Comparison of ENCODE assay signal across 21 cellular contexts in the genomic region with DNA sequence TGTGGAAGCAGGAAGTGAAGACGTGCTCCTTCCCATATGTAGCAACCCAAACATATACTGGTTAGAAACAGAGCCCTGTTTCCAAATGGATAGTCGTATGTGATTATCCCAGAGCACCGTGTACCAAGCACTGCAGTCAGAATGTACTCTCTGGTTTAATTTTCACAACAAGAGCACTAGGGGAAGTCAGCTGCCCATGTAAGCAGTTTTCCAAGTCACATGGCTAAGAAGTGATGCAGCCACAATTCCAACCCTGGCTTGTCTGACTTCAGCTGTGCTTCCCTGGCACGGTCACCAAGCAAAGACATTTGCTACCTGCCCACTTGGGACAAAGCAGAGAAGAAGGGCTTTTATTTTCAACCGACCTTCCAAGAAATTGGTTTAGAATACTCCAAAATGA. TPM values are rescaled to one million over a fixed set of nuclear protein-coding genes. Genes with fewer than 3 reads are reported as not detected.
DNase-seq lines count a peak whose midpoint lies in the region; ATAC-seq, FAIRE-seq and TF ChIP-seq lines count a peak whose summit lies in the region.
"Had no signal": no experiment of that assay in that cellular context is flagged by ENCODE, and none has a peak within 500 bp of the region (broad histone marks: within the 10 kb centered on the region; RNA-seq: fewer than 3 reads in every experiment).

No MANE protein-coding gene starts in this region.

- H3K18ac ChIP-seq in H1 (ENCODE audit: extremely low read depth, low read length) (no peak overlapping the region), mesenchymal stem cell (ENCODE audit: low read depth in 1 of 2, low read length in 2 of 2) (no peak overlapping the region)

- no peak overlapping the region for H3K56ac ChIP-seq in H1 (replicated peaks; ENCODE audit: insufficient read length, low read depth, low read length)

- no peak for TF ChIP-seq POLR2A in H1 (IDR thresholded peaks at IDR 0.05; ENCODE audit: control extremely low read depth in 1 of 2, low read depth in 2 of 2, low read length in 2 of 2)
- TF ChIP-seq POLR2A in esophagus squamous epithelium (IDR thresholded peaks at IDR 0.05) = no peak

- no peak for TF ChIP-seq EP300 in H1 (IDR thresholded peaks at IDR 0.05; ENCODE audit: borderline replicate concordance in 1 of 2, low read depth in 2 of 2, low read length in 2 of 2)

- H4K91ac ChIP-seq in H1 (replicated peaks; ENCODE audit: insufficient read length, low read length) (no peak overlapping the region), mesenchymal stem cell (ENCODE audit: low read length) (peak overlapping the region; percentile 61)

- H3K79me1 ChIP-seq in H1 (ENCODE audit: low read depth, low read length) (no peaks in the 10 kb centered on the region), mesenchymal stem cell (replicated peaks; ENCODE audit: low read length, poor library complexity, severe bottlenecking) (no peaks in the 10 kb centered on the region)

- H4K5ac ChIP-seq in H1 (ENCODE audit: insufficient read length, low read depth, low read length) = no peak overlapping the region

- H3K4me2 ChIP-seq in OCI-LY3 (ENCODE audit: low read length) (no peak overlapping the region), H1 (ENCODE audit: insufficient read depth in 1 of 2, low read depth in 2 of 2, low read length in 2 of 2) (no peak overlapping the region), mesenchymal stem cell (ENCODE audit: low read length, poor library complexity, severe bottlenecking) (no peak overlapping the region)

- H3K4ac ChIP-seq in H1 (replicated peaks; ENCODE audit: insufficient read length, low read depth, low read length) (no peak overlapping the region), mesenchymal stem cell (ENCODE audit: low read depth in 1 of 2, low read length in 2 of 2) (no peak overlapping the region)

- ATAC-seq in GM21825 (IDR thresholded peaks at IDR 0.05; ENCODE audit: unreplicated experiment) = no peak
- ATAC-seq: activated CD8-positive, alpha-beta T cell treated with anti-CD3 and anti-CD28 coated beads for 36 hours; activated T-cell treated with anti-CD3 and anti-CD28 coated beads, Interleukin-2, amount 50 U/mL, for 4 hours; left colon; stimulated activated memory B cell treated with anti-CD40 and anti-IgM and Interleukin-4, amounts not matched to agents 10 μg/mL and 1 μg/mL and 100 μg/mL, for 72 hours had no signal

- H2AFZ ChIP-seq in OCI-LY3 (ENCODE audit: low read depth, low read length) = peak overlapping the region; percentile 16; the same call in 1 of the 2 replicates
- H2AFZ ChIP-seq in H1 (ENCODE audit: low read length) = peak overlapping the region; percentile 90
- no peak overlapping the region for H2AFZ ChIP-seq in mesenchymal stem cell (ENCODE audit: low read depth, low read length)

- CTCF ChIA-PET in H1 (lab: Charles Lee; ENCODE audit: partially characterized antibody) = interaction anchor here (0.7 to 1.1 kb wide), 2 partner anchors 12 to 37 kb away, joined by 3 to 4 read pairs; no protein-coding TSS in a partner anchor

- no peak overlapping the region for H2BK120ac ChIP-seq in H1 (replicated peaks; ENCODE audit: low read depth, low read length)
- no peak overlapping the region for H2BK120ac ChIP-seq in mesenchymal stem cell (ENCODE audit: low read depth, low read length)

- no peak overlapping the region for H2AK5ac ChIP-seq in H1 (ENCODE audit: low read depth, low read length)
- H2AK5ac ChIP-seq in mesenchymal stem cell (ENCODE audit: low read length, severe bottlenecking) = no peak overlapping the region

- H3K27ac ChIP-seq in OCI-LY3 (ENCODE audit: low read length) = no peak overlapping the region
- no peak overlapping the region for H3K27ac ChIP-seq in H1 (ENCODE audit: low read depth, low read length)
- H3K27ac ChIP-seq in mesenchymal stem cell (ENCODE audit: low read length, poor library complexity, severe bottlenecking) = no peak overlapping the region
- H3K27ac ChIP-seq in esophagus squamous epithelium = no peak overlapping the region
- H3K27ac ChIP-seq in substantia nigra (ENCODE audit: low read depth, low read length, poor library complexity, severe bottlenecking) = no peak overlapping the region
- H3K27ac ChIP-seq: neutrophil, tibial artery had no signal

- H3K36me3 ChIP-seq in OCI-LY3 (replicated peaks; ENCODE audit: low read depth, low read length) = no peaks in the 10 kb centered on the region
- H3K36me3 ChIP-seq in H1 (ENCODE audit: control insufficient read depth in 2 of 4, insufficient read depth in 4 of 4, low read length in 3 of 4) = no peaks in the 10 kb centered on the region
- no peaks in the 10 kb centered on the region for H3K36me3 ChIP-seq in mesenchymal stem cell (ENCODE audit: control insufficient read depth in 1 of 2, insufficient read depth in 2 of 2, low read depth in 1 of 2, low read length in 2 of 2)
- H3K36me3 ChIP-seq in esophagus squamous epithelium = no peaks in the 10 kb centered on the region
- H3K36me3 ChIP-seq: neutrophil, tibial artery had no signal

- TF ChIP-seq RAD21 in H1 (IDR thresholded peaks at IDR 0.05 in 1 of 2, conservative IDR thresholded peaks at IDR 0.05 in 1 of 2; ENCODE audit: low read depth in 2 of 2, low read length in 2 of 2) = no peak

- H3K23me2 ChIP-seq in H1 (ENCODE audit: low read depth, low read length) = no peaks in the 10 kb centered on the region; the same call in 1 of the 2 replicates

- H3K23ac ChIP-seq in H1 (ENCODE audit: insufficient read length) (no peak overlapping the region), mesenchymal stem cell (ENCODE audit: low read length in 2 of 2) (peak overlapping the region in 1 of 2 experiments; percentile 60)

- no peak for FAIRE-seq in H1 (lab: Jason Lieb, UNC)
- FAIRE-seq: colon, endometrium had no signal

- H2BK5ac ChIP-seq in H1 (ENCODE audit: low read depth, low read length) (no peak overlapping the region), mesenchymal stem cell (ENCODE audit: low read depth, low read length, poor library complexity, severe bottlenecking) (no peak overlapping the region)

- H2BK15ac ChIP-seq in H1 (ENCODE audit: low read length) (no peak overlapping the region), mesenchymal stem cell (ENCODE audit: low read depth, poor library complexity, severe bottlenecking) (no peak overlapping the region)

- H3K4me3 ChIP-seq in OCI-LY3 (ENCODE audit: low read length) (no peak overlapping the region), H1 (ENCODE audit: extremely low read depth in 1 of 4, insufficient read depth in 2 of 4, low read depth in 3 of 4, low read length in 4 of 4) (no peak overlapping the region), mesenchymal stem cell (ENCODE audit: insufficient read depth in 1 of 2, low read depth in 1 of 2, low read length in 2 of 2) (no peak overlapping the region), esophagus squamous epithelium (no peak overlapping the region)
- H3K4me3 ChIP-seq: tibial artery had no signal

- no peak overlapping the region for H2BK20ac ChIP-seq in H1 (ENCODE audit: low read length)

- H2BK12ac ChIP-seq in H1 (ENCODE audit: low read depth, low read length) = 0 out of 2 replicates have a peak overlapping the region, but pooled peaks have one; percentile 7
- no peak overlapping the region for H2BK12ac ChIP-seq in mesenchymal stem cell (ENCODE audit: low read length in 2 of 2)

- peaks cover 4% of the 10 kb centered on the region; the same call in 1 of the 2 replicates for H3K4me1 ChIP-seq in OCI-LY3 (ENCODE audit: low read length)
- H3K4me1 ChIP-seq in H1 (replicated peaks in 1 of 4; ENCODE audit: control insufficient read depth in 3 of 4, insufficient read depth in 4 of 4, low read length in 3 of 4) = no peaks in the 10 kb centered on the region
- no peaks in the 10 kb centered on the region for H3K4me1 ChIP-seq in mesenchymal stem cell (ENCODE audit: control insufficient read depth, insufficient read depth, low read depth, low read length)
- H3K4me1 ChIP-seq in esophagus squamous epithelium = no peaks in the 10 kb centered on the region
- H3K4me1 ChIP-seq: tibial artery had no signal

- H3K79me2 ChIP-seq in OCI-LY3 (ENCODE audit: low read length) = no peaks in the 10 kb centered on the region
- no peaks in the 10 kb centered on the region for H3K79me2 ChIP-seq in H1 (ENCODE audit: control insufficient read depth in 1 of 2, insufficient read depth in 2 of 2, low read length in 2 of 2)

- POLR2A ChIA-PET in H1 (lab: Charles Lee; ENCODE audit: partially characterized antibody) = interaction anchor here (0.6 to 1.9 kb wide), 2 partner anchors 466 to 515 kb away, joined by 4 read pairs; a partner anchor contains a TSS

- H3K9me3 ChIP-seq in OCI-LY3 (ENCODE audit: insufficient read depth, low read length) (no peaks in the 10 kb centered on the region), H1 (ENCODE audit: insufficient read depth in 2 of 2, low read depth in 1 of 2, low read length in 1 of 2) (no peaks in the 10 kb centered on the region), mesenchymal stem cell (ENCODE audit: control insufficient read depth, low read length) (no peaks in the 10 kb centered on the region), esophagus squamous epithelium (no peaks in the 10 kb centered on the region)
- H3K9me3 ChIP-seq: neutrophil, tibial artery had no signal

- H4K20me1 ChIP-seq in OCI-LY3 (ENCODE audit: insufficient read depth, low read length) = no peaks in the 10 kb centered on the region
- H4K20me1 ChIP-seq in H1 (replicated peaks in 1 of 2; ENCODE audit: control insufficient read depth in 1 of 2, insufficient read depth in 2 of 2, low read length in 2 of 2) = no peaks in the 10 kb centered on the region

- no peak overlapping the region for H4K8ac ChIP-seq in H1 (ENCODE audit: extremely low read depth, insufficient read depth, low read length)
- H4K8ac ChIP-seq in mesenchymal stem cell (ENCODE audit: low read length) = peak overlapping the region; percentile 28

- H3K14ac ChIP-seq in H1 (ENCODE audit: insufficient read length) (no peak overlapping the region), mesenchymal stem cell (ENCODE audit: low read length in 2 of 2) (no peak overlapping the region)

- DNase-seq in EL = peak; percentile 6
- DNase-seq in H1 (ENCODE audit: low read depth in 1 of 2, low spot score in 2 of 2) = no peak
- DNase-seq in mesenchymal stem cell = no peak
- DNase-seq in glomerular visceral epithelial cell (ENCODE audit: extremely low spot score) = no peak
- no peak for DNase-seq in esophagus squamous epithelium (lab: John Stamatoyannopoulos, UW)
- DNase-seq in substantia nigra (lab: John Stamatoyannopoulos, UW) = no peak
- DNase-seq: activated CD4-positive, CD25-positive, alpha-beta regulatory T cell; activated CD8-positive, alpha-beta T cell treated with anti-CD3 and anti-CD28 coated beads for 36 hours; activated naive CD4-positive, alpha-beta T cell treated with anti-CD3 and anti-CD28 coated beads for 36 hours; activated T-cell treated with anti-CD3 and anti-CD28 coated beads, Interleukin-2, amount 50 U/mL, for 4 hours; DMS79 treated with DMSO at 0.1 percent for 48 hours; left colon; NCI-H526 treated with DMSO at 0.1 percent for 48 hours; T-helper 2 cell; tibial artery had no signal

- intact Hi-C loops in esophagus squamous epithelium (cut with DNase I) = no loop called here

- H3K27me3 ChIP-seq in OCI-LY3 (ENCODE audit: low read depth, low read length) (no peaks in the 10 kb centered on the region), H1 (replicated peaks in 1 of 4; ENCODE audit: control insufficient read depth in 3 of 4, extremely low read depth in 1 of 4, insufficient read depth in 3 of 4, low read length in 3 of 4) (no peaks in the 10 kb centered on the region), mesenchymal stem cell (ENCODE audit: control insufficient read depth in 1 of 2, insufficient read depth in 1 of 2, low read length in 2 of 2) (no peaks in the 10 kb centered on the region), esophagus squamous epithelium (no peaks in the 10 kb centered on the region)
- H3K27me3 ChIP-seq: neutrophil, tibial artery had no signal

- 90% methylated on average over 5 of the region's 5 CpGs; no CpG with 5 or more reads in 1 of the 2 experiments for WGBS in H1 (ENCODE audit: extremely low coverage in 1 of 2, insufficient coverage in 1 of 2, insufficient read length in 1 of 2, insufficient replicate concordance in 2 of 2, low coverage in 1 of 2, low lambda C conversion rate in 2 of 2, missing lambda C conversion rate in 1 of 2), 2 experiments
- WGBS in mesenchymal stem cell = 88% methylated on average over 5 of the region's 5 CpGs
- WGBS in esophagus squamous epithelium, 2 donors = 66 to 77% methylated on average over 2 to 5 of the region's 5 CpGs

- TF ChIP-seq CTCF in OCI-LY3 (IDR thresholded peaks at IDR 0.05; ENCODE audit: low read depth, low read length) = no peak
- no peak for TF ChIP-seq CTCF in H1 (IDR thresholded peaks at IDR 0.05; ENCODE audit: control extremely low read depth in 1 of 3, insufficient read depth in 1 of 3, low read depth in 1 of 3, low read length in 3 of 3)
- TF ChIP-seq CTCF in esophagus squamous epithelium (IDR thresholded peaks at IDR 0.05) = no peak

- H3K9ac ChIP-seq in OCI-LY3 (ENCODE audit: low read length) = no peak overlapping the region
- H3K9ac ChIP-seq in H1 (replicated peaks in 1 of 4; ENCODE audit: extremely low read depth in 1 of 4, low read depth in 3 of 4, low read length in 3 of 4) = no peak overlapping the region
- peak overlapping the region; percentile 21 for H3K9ac ChIP-seq in mesenchymal stem cell (ENCODE audit: low read length)

RNA-seq across cellular contexts. Expression of a gene that starts 28.2 kb away (rescaled TPM):
- total RNA-seq in H1 (2021; fragmentation: NEBNext Ultra II Directional; extraction: Animal tissue kit (Norgen Biotek cat#: 25700)) = 12.4 and 14.5 TPM in 2 replicates
- polyA plus RNA-seq in H1 (2011; rRNA removed) = 2.0 and 2.7 TPM in 2 replicates
- polyA plus RNA-seq in H1 (2011; cell fraction: cytosol; rRNA removed) = 5.8 TPM
- 3.5 TPM for polyA plus RNA-seq in H1 (2011; cell fraction: nucleus; rRNA removed)
- polyA plus RNA-seq in H1 (2012, experiment 1 of 2) = 3.5 to 8.2 TPM (median 4.8 TPM) in 4 replicates
- 0.51 TPM for polyA plus RNA-seq in H1 (2012, experiment 2 of 2)
- 7.9 TPM for polyA plus RNA-seq in H1 (2013, experiment 1 of 2)
- 7.4 TPM for polyA plus RNA-seq in H1 (2013, experiment 2 of 2)
- polyA minus RNA-seq in H1 (2011; rRNA and poly(A)+ RNA removed) = 5.8 and 6.5 TPM in 2 replicates
- 4.0 TPM for polyA minus RNA-seq in H1 (2011; cell fraction: cytosol; rRNA and poly(A)+ RNA removed)
- polyA minus RNA-seq in H1 (2011; cell fraction: nucleus; rRNA and poly(A)+ RNA removed) = 22.2 TPM
- 4.5 TPM for polyA plus RNA-seq in mesenchymal stem cell (2013, experiment 1 of 2)
- polyA plus RNA-seq in mesenchymal stem cell (2013, experiment 2 of 2) = 4.3 TPM
- 1 to 10 TPM; 2.3 to 8.4 (median 5.2) TPM for total RNA-seq in esophagus squamous epithelium
